In genomic region chr1:201482755-201483154, GRCh38 we compare ENCODE assay signal across 10 cellular contexts. TPM values are rescaled to one million over a fixed set of nuclear protein-coding genes. Genes with fewer than 3 reads are reported as not detected.
A peak's percentile ranks its signal among the peaks of the same experiment; 100 is the strongest.
DNase-seq lines count a peak whose midpoint lies in the region; ATAC-seq and TF ChIP-seq lines count a peak whose summit lies in the region.
"Had no signal": no experiment of that assay in that cellular context is flagged by ENCODE, and none has a peak within 500 bp of the region (broad histone marks: within the 10 kb centered on the region; RNA-seq: fewer than 3 reads in every experiment).

No MANE protein-coding gene starts in this region.

- H2AFZ ChIP-seq in osteoblast (ENCODE audit: low read length), result no peak overlapping the region

- CTCF ChIA-PET in Calu3 (lab: Charles Lee), result interaction anchor here (0.6 to 5.7 kb wide), 9 partner anchors 21 to 182 kb away, joined by 3 to 172 read pairs (median 26); no protein-coding TSS in a partner anchor

- H3K4me2 ChIP-seq in osteoblast (ENCODE audit: insufficient read depth, low read length), result no peak overlapping the region

- H3K4me3 ChIP-seq in osteoblast (ENCODE audit: insufficient read depth, low read length), result no peak overlapping the region

- no peak overlapping the region for H3K27ac Mint-ChIP-seq in Calu3 (ENCODE audit: unreplicated experiment)
- peak overlapping the region; percentile 6 for H3K27ac Mint-ChIP-seq in T-helper 17 cell

- H3K4me3 Mint-ChIP-seq in Calu3 (ENCODE audit: low read depth, unreplicated experiment) (peak overlapping the region; percentile 63), T-helper 17 cell (no peak overlapping the region)

- peaks cover 19% of the 10 kb centered on the region for H4K20me1 ChIP-seq in osteoblast (ENCODE audit: insufficient read depth, low read length)

- no TSS peak for BruUV-seq in Calu3 (replicated peaks; lab: Mats Ljungman, UMichigan)

- H3K36me3 Mint-ChIP-seq in Calu3 (ENCODE audit: insufficient read depth, unreplicated experiment), result peaks cover 22% of the 10 kb centered on the region
- H3K36me3 Mint-ChIP-seq in T-helper 17 cell (ENCODE audit: low read depth), result peaks cover 2% of the 10 kb centered on the region

- DNase-seq in Calu3 (no peak), T-helper 17 cell (no peak), osteoblast (ENCODE audit: insufficient read length, low spot score, missing footprints) (no peak), NCI-H1105 treated with DMSO at 0.1 percent for 48 hours (lab: John Stamatoyannopoulos, UW) (no peak), NCI-H1930 (lab: John Stamatoyannopoulos, UW) (no peak), GM03348 (ENCODE audit: low spot score) (no peak)

- intact Hi-C loops in Calu3 (cut with micrococcal nuclease; ENCODE audit: unreplicated experiment), result loop anchor here (1.0 kb wide), 1 partner anchor 31 kb away; no protein-coding TSS in a partner anchor

- peaks cover 54% of the 10 kb centered on the region for H3K36me3 ChIP-seq in osteoblast (ENCODE audit: insufficient read depth, low read length)

- H3K27me3 ChIP-seq in osteoblast (ENCODE audit: insufficient read depth, low read length), result no peaks in the 10 kb centered on the region

- ATAC-seq in GM21529 (IDR thresholded peaks at IDR 0.05; ENCODE audit: unreplicated experiment) (peak; percentile 31), T-helper 17 cell (no peak), HG02678 (IDR thresholded peaks at IDR 0.05; ENCODE audit: unreplicated experiment) (no peak)

- peaks cover 25% of the 10 kb centered on the region for H3K4me1 Mint-ChIP-seq in Calu3 (ENCODE audit: low read depth, unreplicated experiment)
- peaks cover 14% of the 10 kb centered on the region for H3K4me1 Mint-ChIP-seq in T-helper 17 cell

- peak overlapping the region; percentile 12 for H3K27ac ChIP-seq in osteoblast (ENCODE audit: low read depth, low read length)
- H3K27ac ChIP-seq: neutrophil had no signal

- no peaks in the 10 kb centered on the region for H3K9me3 ChIP-seq in T-helper 17 cell (ENCODE audit: control insufficient read depth, low read length, poor library complexity, severe bottlenecking)
- H3K9me3 ChIP-seq in osteoblast (ENCODE audit: low read depth, low read length), result no peaks in the 10 kb centered on the region
- H3K9me3 ChIP-seq: neutrophil, thoracic aorta had no signal

- TF ChIP-seq CTCF in Calu3 (IDR thresholded peaks at IDR 0.05; ENCODE audit: unreplicated experiment), result no peak
- no peak for TF ChIP-seq CTCF in osteoblast (IDR thresholded peaks at IDR 0.05; ENCODE audit: extremely low read depth, low read depth, low read length)

- peaks cover 2% of the 10 kb centered on the region for H3K79me2 ChIP-seq in osteoblast (ENCODE audit: insufficient read depth, low read length)

- H3K4me1 ChIP-seq in osteoblast (ENCODE audit: insufficient read depth, low read length), result peaks cover 14% of the 10 kb centered on the region

- H3K27me3 Mint-ChIP-seq in Calu3 (ENCODE audit: unreplicated experiment) (no peaks in the 10 kb centered on the region), T-helper 17 cell (no peaks in the 10 kb centered on the region)

- no peaks in the 10 kb centered on the region for H3K9me3 Mint-ChIP-seq in Calu3 (ENCODE audit: low read depth, unreplicated experiment)

RNA-seq across cellular contexts. Expression of gene PHLDA3, which starts 13.8 kb away (rescaled TPM):
- total RNA-seq in Calu3 (2022) (31.1 and 36.7 TPM in 2 replicates), T-helper 17 cell (1 to 10 TPM; 1.6 to 2.7 TPM), osteoblast (116 and 134 TPM in 2 replicates)

RNA-seq across cellular contexts. Expression of gene CSRP1, which starts 24.2 kb away (rescaled TPM):
- total RNA-seq in Calu3 (2022) (69.9 and 73.5 TPM in 2 replicates), T-helper 17 cell (10 to 100 TPM; 37.2 to 51.7 TPM), osteoblast (389 and 480 TPM in 2 replicates)

RNA-seq across cellular contexts. Expression of gene NAV1, which starts 56.2 kb away (rescaled TPM):
- total RNA-seq in Calu3 (2022) (13.1 and 24.8 TPM in 2 replicates), T-helper 17 cell (1 to 10 TPM; 3.8 to 3.9 TPM), osteoblast (47.0 and 47.1 TPM in 2 replicates)
